Comparison of ENCODE assay signal across 9 cellular contexts in the genomic region with DNA sequence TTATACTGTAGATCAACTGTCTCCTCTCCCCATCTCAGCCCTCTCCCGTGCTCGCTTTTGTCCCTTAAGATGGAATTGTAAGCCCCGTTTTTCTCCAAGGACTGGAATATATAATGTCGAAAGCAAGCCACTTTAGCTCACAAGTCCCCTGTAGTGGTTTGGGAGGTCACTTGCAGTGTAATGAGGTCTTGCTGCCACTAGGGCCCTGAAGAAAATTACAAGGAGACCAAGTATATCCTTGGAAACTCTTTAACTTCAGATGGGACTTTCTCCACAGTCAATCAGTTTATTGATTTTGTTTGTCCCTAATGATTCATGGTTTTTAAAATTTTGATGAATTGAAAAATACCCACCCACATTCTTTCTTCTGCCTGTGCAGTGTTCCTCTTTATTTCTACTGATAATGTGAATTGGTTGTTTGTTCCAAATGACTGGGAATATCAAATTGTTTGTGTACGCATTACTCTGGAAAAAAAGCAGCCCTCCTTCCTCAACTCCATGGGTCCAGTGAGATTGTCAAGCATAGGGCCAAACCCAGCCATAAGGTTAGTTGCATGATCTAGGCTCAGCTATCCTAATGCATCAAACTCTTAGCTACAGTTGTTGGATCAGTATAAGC.
DNase-seq lines count a peak whose midpoint lies in the region; TF ChIP-seq lines count a peak whose summit lies in the region.
"Had no signal": no experiment of that assay in that cellular context is flagged by ENCODE, and none has a peak within 500 bp of the region (broad histone marks: within the 10 kb centered on the region; RNA-seq: fewer than 3 reads in every experiment).

No MANE protein-coding gene starts in this region.

- no peak overlapping the region for H2AK5ac ChIP-seq in H9 (ENCODE audit: insufficient read length, low read length)

- no peak overlapping the region for H2BK5ac ChIP-seq in H9 (ENCODE audit: insufficient read length, low read length)

- H3K36me3 Mint-ChIP-seq in H9 (ENCODE audit: insufficient read depth in 1 of 3, low read depth in 3 of 3), result no peaks in the 10 kb centered on the region

- TF ChIP-seq CTCF in GM12865 (IDR thresholded peaks at IDR 0.05; ENCODE audit: insufficient read depth, low read depth, low read length, missing control alignments) (peak; percentile 27), H9 (conservative IDR thresholded peaks at IDR 0.05) (peak; percentile 70), Peyer's patch (IDR thresholded peaks at IDR 0.05) (peak in 2 of 6 experiments; percentile 21 to 22), GM20000 (IDR thresholded peaks at IDR 0.05; ENCODE audit: extremely low read depth, missing control alignments) (no peak)

- no peak overlapping the region for H2BK20ac ChIP-seq in H9 (ENCODE audit: low read depth, low read length, poor library complexity, severe bottlenecking)

- H3K9me3 Mint-ChIP-seq in H9, result no peaks in the 10 kb centered on the region

- H3K23ac ChIP-seq in H9 (ENCODE audit: insufficient read length, low read depth, low read length), result no peak overlapping the region

- H3K4me1 Mint-ChIP-seq in H9, result peaks cover 11 to 15% of the 10 kb centered on the region in 2 experiments

- H3K9ac ChIP-seq in H9 (ENCODE audit: extremely low read depth, insufficient read length, low read length), result no peak overlapping the region

- DNase-seq in GM12865 (ENCODE audit: low read depth), result no peak
- DNase-seq in H9, result peak; percentile 55
- peak; percentile 21 for DNase-seq in RPMI7951 (ENCODE audit: low read depth)
- DNase-seq in kidney tubule cell (ENCODE audit: low spot score), result peak; percentile 16
- DNase-seq in Peyer's patch, result no peak
- DNase-seq in NCI-H2081 (lab: John Stamatoyannopoulos, UW), result no peak
- no peak for DNase-seq in GM20000 (ENCODE audit: low spot score)
- DNase-seq in NCI-H446 treated with DMSO at 0.1 percent for 48 hours (lab: John Stamatoyannopoulos, UW), result no peak
- DNase-seq: effector CD4-positive, alpha-beta T cell had no signal

- H3K36me3 ChIP-seq in Peyer's patch, result no peaks in the 10 kb centered on the region

- H3K9me3 ChIP-seq in H9 (ENCODE audit: control insufficient read depth, low read depth, low read length), result no peaks in the 10 kb centered on the region
- H3K9me3 ChIP-seq in Peyer's patch, result no peaks in the 10 kb centered on the region

- no peak overlapping the region for H2BK15ac ChIP-seq in H9 (ENCODE audit: low read depth, low read length)

- H3K56ac ChIP-seq in H9 (ENCODE audit: insufficient read length, low read depth, low read length), result no peak overlapping the region

- no peaks in the 10 kb centered on the region for H3K79me2 ChIP-seq in H9 (ENCODE audit: insufficient read depth, low read length)

- TF ChIP-seq POLR2A in Peyer's patch (IDR thresholded peaks at IDR 0.05), result no peak

- H3K27me3 ChIP-seq in H9 (ENCODE audit: insufficient read depth, low read length) (no peaks in the 10 kb centered on the region), Peyer's patch (no peaks in the 10 kb centered on the region)

- peak overlapping the region; percentile 34 for H2AFZ ChIP-seq in H9 (ENCODE audit: low read length)

- H3K4me2 ChIP-seq in H9 (ENCODE audit: insufficient read depth, insufficient read length, low read length), result no peak overlapping the region

- no peak overlapping the region for H3K27ac Mint-ChIP-seq in H9

- H3K79me1 ChIP-seq in H9 (ENCODE audit: insufficient read depth, low read depth, low read length, poor library complexity, severe bottlenecking), result no peaks in the 10 kb centered on the region

- H3K14ac ChIP-seq in H9 (ENCODE audit: insufficient read depth, low read length), result no peak overlapping the region

- no peak overlapping the region for H4K91ac ChIP-seq in H9 (ENCODE audit: insufficient read length, low read depth, low read length)

- H2BK120ac ChIP-seq in H9 (ENCODE audit: low read depth, low read length, poor library complexity, severe bottlenecking), result no peak overlapping the region

- no CpG with 5 or more reads among the region's 5 CpGs for WGBS in H9 (ENCODE audit: extremely low coverage, insufficient read length, low lambda C conversion rate)

- no peak overlapping the region for H2BK12ac ChIP-seq in H9 (ENCODE audit: insufficient read length, low read depth, low read length)

- H4K5ac ChIP-seq in H9 (ENCODE audit: insufficient read length, low read depth, low read length), result no peak overlapping the region

- H4K8ac ChIP-seq in H9 (replicated peaks; ENCODE audit: insufficient read length, low read depth, low read length), result no peak overlapping the region

- H3K4me1 ChIP-seq in H9 (ENCODE audit: insufficient read depth, low read length), result no peaks in the 10 kb centered on the region
- H3K4me1 ChIP-seq in Peyer's patch, result no peaks in the 10 kb centered on the region

- no peak overlapping the region for H3K18ac ChIP-seq in H9 (ENCODE audit: insufficient read length, low read depth, low read length)

- H4K20me1 ChIP-seq in H9 (ENCODE audit: control insufficient read depth, insufficient read depth, insufficient read length), result no peaks in the 10 kb centered on the region

- no peak overlapping the region for H3T11ph ChIP-seq in H9 (ENCODE audit: low read length)

- H3K27ac ChIP-seq in H9 (ENCODE audit: insufficient read length, low read depth, low read length) (no peak overlapping the region), Peyer's patch (no peak overlapping the region)

- no peak overlapping the region for H3K4me3 Mint-ChIP-seq in H9

- no peaks in the 10 kb centered on the region for H3K27me3 Mint-ChIP-seq in H9 (ENCODE audit: low read depth)

- H3K4me3 ChIP-seq in GM12865 (ENCODE audit: low read depth, low read length) (no peak overlapping the region), Peyer's patch (no peak overlapping the region)

- no peak overlapping the region for H3K4ac ChIP-seq in H9 (ENCODE audit: low read depth, low read length)

- H3K23me2 ChIP-seq in H9 (ENCODE audit: insufficient read length, low read depth, low read length, poor library complexity, severe bottlenecking), result no peaks in the 10 kb centered on the region

Comparison
In these comparisons a context has a peak if more than half of its experiments do, and no peak if none do; other contexts are left out.
1. DNase-seq: peak in H9 (single experiment), RPMI7951 (single experiment) and kidney tubule cell (single experiment); none in GM12865 (single experiment), Peyer's patch (0 of 3), NCI-H2081 (0 of 2), GM20000 (single experiment) and NCI-H446 treated with DMSO at 0.1 percent for 48 hours (single experiment).